Comparison of ENCODE assay signal across 12 cellular contexts in genomic region chr1:166164646-166164994, GRCh38. TPM values are rescaled to one million over a fixed set of nuclear protein-coding genes. Genes with fewer than 3 reads are reported as not detected.
A peak's percentile ranks its signal among the peaks of the same experiment; 100 is the strongest.
DNase-seq lines count a peak whose midpoint lies in the region; ATAC-seq, FAIRE-seq and TF ChIP-seq lines count a peak whose summit lies in the region.
"Had no signal": no experiment of that assay in that cellular context is flagged by ENCODE, and none has a peak within 500 bp of the region (broad histone marks: within the 10 kb centered on the region; RNA-seq: fewer than 3 reads in every experiment).

No MANE protein-coding gene starts in this region.

- no peak overlapping the region for H3K27ac Mint-ChIP-seq in activated naive CD8-positive, alpha-beta T cell
- H3K27ac Mint-ChIP-seq in activated naive CD8-positive, alpha-beta T cell treated with anti-CD3 and anti-CD28 coated beads for 36 hours: no peak overlapping the region
- no peak overlapping the region for H3K27ac Mint-ChIP-seq in activated T-helper 17 cell treated with anti-CD3 and anti-CD28 coated beads, Interleukin-2, amount 50 U/mL, for 72 hours
- H3K27ac Mint-ChIP-seq in naive B cell: no peak overlapping the region

- H3K36me3 ChIP-seq in testis (ENCODE audit: low read depth, missing control alignments): no peaks in the 10 kb centered on the region

- TF ChIP-seq CTCF in testis (IDR thresholded peaks at IDR 0.05) (no peak), D721Med (IDR thresholded peaks at IDR 0.05; ENCODE audit: insufficient read depth, missing control alignments) (no peak)

- FAIRE-seq in D721Med (lab: Jason Lieb, UNC): no peak
- FAIRE-seq: endometrium had no signal

- 14 to 22% methylated on average over 4 to 5 of the region's 5 CpGs for WGBS in testis, 2 donors

- H3K4me1 ChIP-seq in testis: peaks cover 11% of the 10 kb centered on the region

- no peak for ATAC-seq in activated T-helper 17 cell treated with anti-CD3 and anti-CD28 coated beads, Interleukin-2, amount 50 U/mL, for 72 hours (replicated peaks)
- no peak for ATAC-seq in naive B cell (ENCODE audit: low read depth in 2 of 2)

- no peak for TF ChIP-seq POLR2A in testis (IDR thresholded peaks at IDR 0.05)

- peak overlapping the region; percentile 72 to 74 for H3K4me3 ChIP-seq in testis

- no peak for DNase-seq in activated naive CD8-positive, alpha-beta T cell treated with anti-CD3 and anti-CD28 coated beads for 36 hours
- no peak for DNase-seq in naive B cell
- no peak for DNase-seq in testis
- no peak for DNase-seq in D721Med (ENCODE audit: insufficient read length, low spot score)
- DNase-seq in GM19240 (ENCODE audit: insufficient read length, low spot score): no peak
- DNase-seq in SHP77 treated with DMSO at 0.1 percent for 48 hours (lab: John Stamatoyannopoulos, UW): no peak
- DNase-seq: NCI-H187; stimulated activated CD4-positive, alpha-beta T cell treated with anti-CD3 and anti-CD28 coated beads, Interleukin-1b, Interleukin-23, amount 100 ng/mL, for 48 hours had no signal

- H3K9me3 Mint-ChIP-seq in activated naive CD8-positive, alpha-beta T cell (ENCODE audit: low read depth): no peaks in the 10 kb centered on the region
- H3K9me3 Mint-ChIP-seq in activated naive CD8-positive, alpha-beta T cell treated with anti-CD3 and anti-CD28 coated beads for 36 hours: no peaks in the 10 kb centered on the region
- H3K9me3 Mint-ChIP-seq in activated T-helper 17 cell treated with anti-CD3 and anti-CD28 coated beads, Interleukin-2, amount 50 U/mL, for 72 hours: no peaks in the 10 kb centered on the region
- H3K9me3 Mint-ChIP-seq in naive B cell: peaks cover 0 to 7% (median 2%) of the 10 kb centered on the region in 7 donors

- no peak overlapping the region for H3K27ac ChIP-seq in testis
- H3K27ac ChIP-seq: GM23248 had no signal

- no peaks in the 10 kb centered on the region for H3K9me3 ChIP-seq in testis

- peak overlapping the region; percentile 83 for H3K4me3 Mint-ChIP-seq in activated naive CD8-positive, alpha-beta T cell
- H3K4me3 Mint-ChIP-seq in activated naive CD8-positive, alpha-beta T cell treated with anti-CD3 and anti-CD28 coated beads for 36 hours: no peak overlapping the region
- H3K4me3 Mint-ChIP-seq in activated T-helper 17 cell treated with anti-CD3 and anti-CD28 coated beads, Interleukin-2, amount 50 U/mL, for 72 hours: peak overlapping the region; percentile 62
- H3K4me3 Mint-ChIP-seq in naive B cell: peak overlapping the region; percentile 48 to 85 (median 70)

- intact Hi-C loops in testis (cut with DNase I; ENCODE audit: low total_unique reads): no loop called here

- peaks cover 21% of the 10 kb centered on the region for H3K4me1 Mint-ChIP-seq in activated naive CD8-positive, alpha-beta T cell (ENCODE audit: low read depth)
- H3K4me1 Mint-ChIP-seq in activated naive CD8-positive, alpha-beta T cell treated with anti-CD3 and anti-CD28 coated beads for 36 hours: peaks cover 16% of the 10 kb centered on the region
- no peaks in the 10 kb centered on the region for H3K4me1 Mint-ChIP-seq in activated T-helper 17 cell treated with anti-CD3 and anti-CD28 coated beads, Interleukin-2, amount 50 U/mL, for 72 hours
- peaks cover 7 to 16% (median 9%) of the 10 kb centered on the region in 3 donors for H3K4me1 Mint-ChIP-seq in naive B cell

- H3K36me3 Mint-ChIP-seq in activated naive CD8-positive, alpha-beta T cell: no peaks in the 10 kb centered on the region
- H3K36me3 Mint-ChIP-seq in activated naive CD8-positive, alpha-beta T cell treated with anti-CD3 and anti-CD28 coated beads for 36 hours: no peaks in the 10 kb centered on the region
- H3K36me3 Mint-ChIP-seq in activated T-helper 17 cell treated with anti-CD3 and anti-CD28 coated beads, Interleukin-2, amount 50 U/mL, for 72 hours (ENCODE audit: low read depth): no peaks in the 10 kb centered on the region
- peaks cover 0 to 5% of the 10 kb centered on the region in 2 donors for H3K36me3 Mint-ChIP-seq in naive B cell

- H3K27me3 ChIP-seq in testis: no peaks in the 10 kb centered on the region

- H3K27me3 Mint-ChIP-seq in activated naive CD8-positive, alpha-beta T cell: peaks cover 19% of the 10 kb centered on the region
- H3K27me3 Mint-ChIP-seq in activated naive CD8-positive, alpha-beta T cell treated with anti-CD3 and anti-CD28 coated beads for 36 hours: peaks cover 58% of the 10 kb centered on the region
- peaks cover 17% of the 10 kb centered on the region for H3K27me3 Mint-ChIP-seq in activated T-helper 17 cell treated with anti-CD3 and anti-CD28 coated beads, Interleukin-2, amount 50 U/mL, for 72 hours
- H3K27me3 Mint-ChIP-seq in naive B cell: peaks cover 51 to 77% (median 66%) of the 10 kb centered on the region in 3 donors

RNA-seq across cellular contexts. Expression of gene FAM78B, which starts 2.2 kb away (rescaled TPM):
- under 1 TPM; 0.62 to 0.74 TPM for total RNA-seq in activated naive CD8-positive, alpha-beta T cell treated with anti-CD3 and anti-CD28 coated beads for 36 hours
- total RNA-seq in activated T-helper 17 cell treated with anti-CD3 and anti-CD28 coated beads, Interleukin-2, amount 50 U/mL, for 72 hours: under 1 TPM; 0.16 to 0.54 TPM
- not detected for polyA plus RNA-seq in naive B cell (ENCODE audit: low read depth in 6 of 6)
- 10 to 100 TPM; 13.9 to 19.8 TPM for total RNA-seq in testis
- polyA plus RNA-seq in testis (ENCODE audit: insufficient read depth, low read depth, low replicate concordance): 5.0 TPM

Comparison
In these comparisons a context has a peak if more than half of its experiments do, and no peak if none do; other contexts are left out.
1. RNA of gene FAM78B, which starts 2.2 kb away (total RNA-seq): 13.9 to 19.8 TPM in testis; 0.62 to 0.74 TPM in activated naive CD8-positive, alpha-beta T cell treated with anti-CD3 and anti-CD28 coated beads for 36 hours and 0.16 to 0.54 TPM in activated T-helper 17 cell treated with anti-CD3 and anti-CD28 coated beads, Interleukin-2, amount 50 U/mL, for 72 hours; every median in the first group is over 4 times any median in the second.